Comparison of ENCODE assay signal across 5 cellular contexts in the genomic region with DNA sequence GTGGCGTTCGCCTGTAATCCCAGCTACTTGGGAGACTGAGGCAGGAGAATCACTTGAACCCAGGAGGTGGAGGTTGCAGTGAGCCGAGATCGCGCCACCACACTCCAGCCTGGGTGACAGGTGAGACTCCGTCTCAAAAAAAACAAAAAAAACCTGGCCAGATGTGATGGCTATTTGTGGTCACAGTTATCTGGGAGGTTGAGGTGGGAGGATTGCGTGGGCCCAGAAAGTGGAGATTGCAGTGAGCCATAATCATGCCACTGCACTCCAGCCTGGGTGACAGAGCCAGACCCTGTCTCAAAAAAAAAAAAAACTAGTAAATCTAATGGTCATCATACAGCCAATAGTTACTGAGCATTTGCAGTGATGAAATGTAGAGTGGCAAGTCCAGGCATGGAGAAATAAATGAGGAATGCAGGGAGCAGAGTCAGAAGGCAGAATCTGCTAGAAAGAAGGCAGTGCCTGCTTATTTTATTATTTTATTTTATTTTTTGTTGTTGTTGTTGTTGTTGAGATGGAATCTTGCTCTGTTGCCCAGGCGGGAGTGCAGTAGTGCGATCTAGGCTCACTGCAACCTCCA. TPM values are rescaled to one million over a fixed set of nuclear protein-coding genes. Genes with fewer than 3 reads are reported as not detected.
"Had no signal": no experiment of that assay in that cellular context is flagged by ENCODE, and none has a peak within 500 bp of the region (broad histone marks: within the 10 kb centered on the region; RNA-seq: fewer than 3 reads in every experiment).

No MANE protein-coding gene starts in this region.

RNA-seq across cellular contexts. Expression of gene THRSP, which starts 3.8 kb away (rescaled TPM):
- total RNA-seq: LHCN-M2, NCI-H460, RPMI7951, SJSA1 had no signal

RNA-seq across cellular contexts. Expression of gene KCTD14, which starts 36.8 kb away (rescaled TPM):
- total RNA-seq: Right ventricle myocardium superior had no signal
